Comparison of ENCODE assay signal across 8 cellular contexts in the genomic region with DNA sequence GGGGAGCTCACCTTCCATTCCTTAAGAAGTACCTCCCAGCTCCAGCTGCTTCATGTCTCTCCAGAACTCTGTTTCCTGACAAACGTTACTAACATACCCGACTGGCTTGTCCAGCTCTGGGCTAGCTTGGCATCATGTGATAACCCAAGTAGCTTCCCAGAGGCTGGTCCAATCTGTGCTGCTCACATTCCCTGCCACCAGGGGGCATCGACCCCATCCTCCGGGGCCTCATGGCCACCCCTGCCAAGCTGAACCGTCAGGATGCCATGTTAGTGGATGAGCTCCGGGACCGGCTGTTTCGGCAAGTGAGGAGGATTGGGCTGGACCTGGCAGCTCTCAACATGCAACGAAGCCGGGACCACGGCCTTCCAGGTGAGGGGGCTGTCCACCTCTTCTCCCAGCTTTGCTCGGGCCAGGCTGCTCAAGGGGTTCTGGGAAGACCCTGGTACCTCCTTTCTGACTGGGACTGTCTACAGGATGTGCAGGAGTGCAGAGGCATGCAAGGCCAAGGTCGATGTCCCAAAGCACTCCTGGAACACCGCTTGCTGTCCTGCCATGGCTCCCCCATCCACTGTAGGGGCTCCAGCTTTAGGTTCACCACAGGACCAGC. TPM values are rescaled to one million over a fixed set of nuclear protein-coding genes. Genes with fewer than 3 reads are reported as not detected.
DNase-seq lines count a peak whose midpoint lies in the region; ATAC-seq and TF ChIP-seq lines count a peak whose summit lies in the region.

No MANE protein-coding gene starts in this region.

- no peak for TF ChIP-seq EP300 in stomach (IDR thresholded peaks at IDR 0.05)

- intact Hi-C loops in stomach (cut with DNase I; ENCODE audit: low total_unique reads), result no loop called here

- no peaks in the 10 kb centered on the region for H3K9me3 ChIP-seq in stomach

- WGBS in stomach, 5 donors, result 32 to 45% (median 43%) methylated on average over 5 to 14 of the region's 14 CpGs

- peaks cover 11% of the 10 kb centered on the region for H3K27me3 Mint-ChIP-seq in WTC11 (ENCODE audit: low read depth)
- H3K27me3 Mint-ChIP-seq in central memory CD8-positive, alpha-beta T cell, result peaks cover 42% of the 10 kb centered on the region
- H3K27me3 Mint-ChIP-seq in mesothelial cell of epicardium (ENCODE audit: low read depth), result peaks cover 50% of the 10 kb centered on the region

- peak; percentile 89 for TF ChIP-seq CTCF in 22Rv1 (IDR thresholded peaks at IDR 0.05)
- TF ChIP-seq CTCF in GM10266 (IDR thresholded peaks at IDR 0.05; ENCODE audit: control insufficient read depth, insufficient read depth, low read depth, missing control alignments), result peak; percentile 73
- peak; percentile 61; the same call in 1 of the 2 replicates for TF ChIP-seq CTCF in WTC11 (IDR thresholded peaks at IDR 0.05)
- peak; percentile 58 for TF ChIP-seq CTCF in mesothelial cell of epicardium (IDR thresholded peaks at IDR 0.05; ENCODE audit: unreplicated experiment)
- peak in 3 of 7 experiments; percentile 7 to 33 (median 30) for TF ChIP-seq CTCF in stomach (IDR thresholded peaks at IDR 0.05)

- H3K36me3 ChIP-seq in stomach, result peaks cover 0 to 10% (median 5%) of the 10 kb centered on the region in 4 donors

- no peaks in the 10 kb centered on the region for H3K4me1 Mint-ChIP-seq in WTC11
- H3K4me1 Mint-ChIP-seq in central memory CD8-positive, alpha-beta T cell, result peaks cover 8% of the 10 kb centered on the region
- no peaks in the 10 kb centered on the region for H3K4me1 Mint-ChIP-seq in mesothelial cell of epicardium

- H3K27ac Mint-ChIP-seq in WTC11 (no peak overlapping the region), mesothelial cell of epicardium (no peak overlapping the region)
- H3K27ac Mint-ChIP-seq in central memory CD8-positive, alpha-beta T cell (ENCODE audit: low read depth), result no peak overlapping the region

- no peaks in the 10 kb centered on the region for H3K36me3 Mint-ChIP-seq in WTC11
- H3K36me3 Mint-ChIP-seq in central memory CD8-positive, alpha-beta T cell (ENCODE audit: insufficient read depth), result peaks cover 1% of the 10 kb centered on the region
- no peaks in the 10 kb centered on the region for H3K36me3 Mint-ChIP-seq in mesothelial cell of epicardium

- peak; percentile 96 for ATAC-seq in WTC11
- peak; percentile 58 for ATAC-seq in central memory CD8-positive, alpha-beta T cell (replicated peaks; ENCODE audit: extremely low read depth, poor library complexity, severe bottlenecking)

- no peak overlapping the region for H3K4me3 Mint-ChIP-seq in WTC11
- no peak overlapping the region for H3K4me3 Mint-ChIP-seq in central memory CD8-positive, alpha-beta T cell
- H3K4me3 Mint-ChIP-seq in mesothelial cell of epicardium, result no peak overlapping the region

- no peak overlapping the region for H3K4me3 ChIP-seq in stomach

- DNase-seq in GM10266 (ENCODE audit: extremely low spot score) (peak; percentile 66), NCI-H146 (lab: John Stamatoyannopoulos, UW) (peak; percentile 72), WTC11 (ENCODE audit: low spot score) (peak; percentile 83), mesothelial cell of epicardium (ENCODE audit: low spot score in 2 of 2, unreplicated experiment in 2 of 2) (peak in 1 of 2 experiments; percentile 54), stomach (peak; percentile 46), DMS79 treated with DMSO at 0.1 percent for 48 hours (lab: John Stamatoyannopoulos, UW) (no peak)
- peak; percentile 28 to 35 for DNase-seq in central memory CD8-positive, alpha-beta T cell (ENCODE audit: low spot score in 2 of 2)

- H3K4me1 ChIP-seq in stomach, result peaks cover 0 to 5% (median 0%) of the 10 kb centered on the region in 4 donors

- POLR2A ChIA-PET in WTC11 (lab: Charles Lee), result no interaction called here

- CTCF ChIA-PET in WTC11 (lab: Charles Lee), result interaction anchor here (0.5 to 3.7 kb wide), 57 partner anchors 8 to 326 kb away, joined by 3 to 31 read pairs (median 5); a partner anchor contains a TSS

- H3K27me3 ChIP-seq in stomach, result peaks cover 0 to 41% (median 18%) of the 10 kb centered on the region in 3 donors

- no peak for TF ChIP-seq POLR2A in stomach (IDR thresholded peaks at IDR 0.05)

- H3K27ac ChIP-seq in 22Rv1, result no peak overlapping the region
- no peak overlapping the region for H3K27ac ChIP-seq in stomach

- H3K9me3 Mint-ChIP-seq in WTC11 (no peaks in the 10 kb centered on the region), mesothelial cell of epicardium (no peaks in the 10 kb centered on the region)
- no peaks in the 10 kb centered on the region for H3K9me3 Mint-ChIP-seq in central memory CD8-positive, alpha-beta T cell

TF ChIP-seq in WTC11, 78 proteins besides CTCF, POLR2A, EP300 and RAD21 (continues in another document):
- TF ChIP-seq ZNF232 (CRISPR knock-in tag; IDR thresholded peaks at IDR 0.05) (no peak), OVOL2 (CRISPR knock-in tag; IDR thresholded peaks at IDR 0.05; ENCODE audit: borderline replicate concordance) (no peak), ATF1 (CRISPR knock-in tag; IDR thresholded peaks at IDR 0.05) (no peak), CREM (CRISPR knock-in tag; IDR thresholded peaks at IDR 0.05) (no peak), ZNF317 (CRISPR knock-in tag; IDR thresholded peaks at IDR 0.05; ENCODE audit: borderline replicate concordance, low read depth) (no peak), PRRX2 (CRISPR knock-in tag; IDR thresholded peaks at IDR 0.05) (no peak), ZNF121 (CRISPR knock-in tag; IDR thresholded peaks at IDR 0.05) (peak; percentile 88), TEAD4 (CRISPR knock-in tag; IDR thresholded peaks at IDR 0.05) (no peak)
- TF ChIP-seq, protein P1, sequence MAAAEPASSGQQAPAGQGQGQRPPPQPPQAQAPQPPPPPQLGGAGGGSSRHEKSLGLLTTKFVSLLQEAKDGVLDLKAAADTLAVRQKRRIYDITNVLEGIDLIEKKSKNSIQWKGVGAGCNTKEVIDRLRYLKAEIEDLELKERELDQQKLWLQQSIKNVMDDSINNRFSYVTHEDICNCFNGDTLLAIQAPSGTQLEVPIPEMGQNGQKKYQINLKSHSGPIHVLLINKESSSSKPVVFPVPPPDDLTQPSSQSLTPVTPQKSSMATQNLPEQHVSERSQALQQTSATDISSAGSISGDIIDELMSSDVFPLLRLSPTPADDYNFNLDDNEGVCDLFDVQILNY (CRISPR knock-in tag; IDR thresholded peaks at IDR 0.05), result no peak
- TF ChIP-seq, protein P2, sequence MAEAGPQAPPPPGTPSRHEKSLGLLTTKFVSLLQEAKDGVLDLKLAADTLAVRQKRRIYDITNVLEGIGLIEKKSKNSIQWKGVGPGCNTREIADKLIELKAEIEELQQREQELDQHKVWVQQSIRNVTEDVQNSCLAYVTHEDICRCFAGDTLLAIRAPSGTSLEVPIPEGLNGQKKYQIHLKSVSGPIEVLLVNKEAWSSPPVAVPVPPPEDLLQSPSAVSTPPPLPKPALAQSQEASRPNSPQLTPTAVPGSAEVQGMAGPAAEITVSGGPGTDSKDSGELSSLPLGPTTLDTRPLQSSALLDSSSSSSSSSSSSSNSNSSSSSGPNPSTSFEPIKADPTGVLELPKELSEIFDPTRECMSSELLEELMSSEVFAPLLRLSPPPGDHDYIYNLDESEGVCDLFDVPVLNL (CRISPR knock-in tag; IDR thresholded peaks at IDR 0.05; ENCODE audit: borderline replicate concordance, low read depth), result no peak
- TF ChIP-seq, protein P3, sequence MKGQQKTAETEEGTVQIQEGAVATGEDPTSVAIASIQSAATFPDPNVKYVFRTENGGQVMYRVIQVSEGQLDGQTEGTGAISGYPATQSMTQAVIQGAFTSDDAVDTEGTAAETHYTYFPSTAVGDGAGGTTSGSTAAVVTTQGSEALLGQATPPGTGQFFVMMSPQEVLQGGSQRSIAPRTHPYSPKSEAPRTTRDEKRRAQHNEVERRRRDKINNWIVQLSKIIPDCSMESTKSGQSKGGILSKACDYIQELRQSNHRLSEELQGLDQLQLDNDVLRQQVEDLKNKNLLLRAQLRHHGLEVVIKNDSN (CRISPR knock-in tag; IDR thresholded peaks at IDR 0.05), result peak; percentile 63
- TF ChIP-seq, protein P4, sequence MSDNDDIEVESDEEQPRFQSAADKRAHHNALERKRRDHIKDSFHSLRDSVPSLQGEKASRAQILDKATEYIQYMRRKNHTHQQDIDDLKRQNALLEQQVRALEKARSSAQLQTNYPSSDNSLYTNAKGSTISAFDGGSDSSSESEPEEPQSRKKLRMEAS (CRISPR knock-in tag; IDR thresholded peaks at IDR 0.05), result peak; percentile 87
- TF ChIP-seq, protein P5, sequence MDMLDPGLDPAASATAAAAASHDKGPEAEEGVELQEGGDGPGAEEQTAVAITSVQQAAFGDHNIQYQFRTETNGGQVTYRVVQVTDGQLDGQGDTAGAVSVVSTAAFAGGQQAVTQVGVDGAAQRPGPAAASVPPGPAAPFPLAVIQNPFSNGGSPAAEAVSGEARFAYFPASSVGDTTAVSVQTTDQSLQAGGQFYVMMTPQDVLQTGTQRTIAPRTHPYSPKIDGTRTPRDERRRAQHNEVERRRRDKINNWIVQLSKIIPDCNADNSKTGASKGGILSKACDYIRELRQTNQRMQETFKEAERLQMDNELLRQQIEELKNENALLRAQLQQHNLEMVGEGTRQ (CRISPR knock-in tag; IDR thresholded peaks at IDR 0.05), result peak; percentile 74
- TF ChIP-seq, protein P6, sequence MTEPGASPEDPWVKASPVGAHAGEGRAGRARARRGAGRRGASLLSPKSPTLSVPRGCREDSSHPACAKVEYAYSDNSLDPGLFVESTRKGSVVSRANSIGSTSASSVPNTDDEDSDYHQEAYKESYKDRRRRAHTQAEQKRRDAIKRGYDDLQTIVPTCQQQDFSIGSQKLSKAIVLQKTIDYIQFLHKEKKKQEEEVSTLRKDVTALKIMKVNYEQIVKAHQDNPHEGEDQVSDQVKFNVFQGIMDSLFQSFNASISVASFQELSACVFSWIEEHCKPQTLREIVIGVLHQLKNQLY (CRISPR knock-in tag; IDR thresholded peaks at IDR 0.05), result no peak

RNA-seq across cellular contexts. Expression of a gene that starts 7.6 kb away (rescaled TPM):
- total RNA-seq in WTC11 (2021) (not detected in 3 replicates), mesothelial cell of epicardium (not detected in 3 replicates), stomach (under 1 TPM in 1 of 5 donors, not detected in 4; 0.18 TPM)
- polyA plus RNA-seq in stomach, result not detected

RNA-seq across cellular contexts. Expression of a gene that starts 18.9 kb away (rescaled TPM):
- 18.6 to 24.2 TPM (median 18.9 TPM) in 3 replicates for total RNA-seq in WTC11 (2021)
- 31.5 to 35.8 TPM (median 32.9 TPM) in 3 replicates for total RNA-seq in mesothelial cell of epicardium
- 10 to 100 TPM in 3 of 5 donors, 1 to 10 TPM in 2; 3.1 to 18.0 (median 10.5) TPM for total RNA-seq in stomach
- 10 to 100 TPM in 1 of 3 donors, 1 to 10 TPM in 2; 3.5 to 12.5 (median 6.2) TPM for polyA plus RNA-seq in stomach

RNA-seq across cellular contexts. Expression of a gene that starts 33.3 kb away (rescaled TPM):
- total RNA-seq in WTC11 (2021), result not detected in 3 replicates
- total RNA-seq in mesothelial cell of epicardium, result not detected in 3 replicates
- total RNA-seq in stomach, result not detected
- not detected for polyA plus RNA-seq in stomach

RNA-seq across cellular contexts. Expression of a gene that starts 38.3 kb away (rescaled TPM):
- total RNA-seq in WTC11 (2021) (0.20 to 0.50 TPM (median 0.23 TPM) in 3 replicates), mesothelial cell of epicardium (0.16 to 0.29 TPM (median 0.27 TPM) in 3 replicates), stomach (not detected)
- under 1 TPM in 1 of 3 donors, not detected in 2; 0.10 TPM for polyA plus RNA-seq in stomach

RNA-seq across cellular contexts. Expression of a gene that starts 51.9 kb away (rescaled TPM):
- total RNA-seq in WTC11 (2021) (0.17 to 0.41 TPM (median 0.39 TPM) in 3 replicates), mesothelial cell of epicardium (not detected in 3 replicates), stomach (not detected)
- polyA plus RNA-seq in stomach, result under 1 TPM in 1 of 3 donors, not detected in 2; 0.03 TPM
